Comparison of ENCODE assay signal across 28 cellular contexts in genomic region chr9:116233160-116233530, GRCh38.
A peak's percentile ranks its signal among the peaks of the same experiment; 100 is the strongest.
DNase-seq lines count a peak whose midpoint lies in the region; ATAC-seq, FAIRE-seq and TF ChIP-seq lines count a peak whose summit lies in the region.
"Had no signal": no experiment of that assay in that cellular context is flagged by ENCODE, and none has a peak within 500 bp of the region (broad histone marks: within the 10 kb centered on the region; RNA-seq: fewer than 3 reads in every experiment).

No MANE protein-coding gene starts in this region.

- H3K23ac ChIP-seq in IMR-90 (ENCODE audit: low read depth, low read length), result no peak overlapping the region

- ATAC-seq in IMR-90 (ENCODE audit: low read depth) (no peak), HG03045 (IDR thresholded peaks at IDR 0.05; ENCODE audit: unreplicated experiment) (no peak)
- ATAC-seq: activated CD4-positive, CD25-positive, alpha-beta regulatory T cell treated with anti-CD3 and anti-CD28 coated beads, Interleukin-2, amount 50 U/mL, for 24 hours; activated naive CD4-positive, alpha-beta T cell treated with anti-CD3 and anti-CD28 coated beads, Interleukin-2, amount 50 U/mL, for 72 hours; natural killer cell treated with Interleukin-12 subunit alpha and Interleukin-12 subunit beta and Interleukin-15 and Interleukin-18, amount 100 ng/mL, for 72 hours had no signal

- POLR2A ChIA-PET in IMR-90 (lab: Charles Lee; ENCODE audit: unreplicated experiment), result no interaction called here

- WGBS in IMR-90 (ENCODE audit: extremely low coverage in 2 of 2, insufficient read length in 1 of 2), 2 experiments, result no CpG with 5 or more reads among the region's 3 CpGs
- 93 to 95% methylated on average over 3 of the region's 3 CpGs for whole genome bisulfite sequencing in tibial nerve, 2 donors

- no peak overlapping the region for H3K4me2 ChIP-seq in IMR-90 (ENCODE audit: low read depth, low read length)
- peak overlapping the region; percentile 42 for H3K4me2 ChIP-seq in keratinocyte (ENCODE audit: control insufficient read depth, extremely low read depth, insufficient read depth, low read depth, low read length)

- TF ChIP-seq EP300 in tibial nerve (IDR thresholded peaks at IDR 0.05), result no peak

- TF ChIP-seq RAD21 in IMR-90 (IDR thresholded peaks at IDR 0.05; ENCODE audit: low read length), result no peak

- peak overlapping the region; percentile 51; the same call in 1 of the 3 replicates for H2BK15ac ChIP-seq in IMR-90 (ENCODE audit: low read depth, low read length)

- no peak overlapping the region for H2AK9ac ChIP-seq in IMR-90 (replicated peaks; ENCODE audit: low read depth, low read length, poor library complexity)

- peaks cover 43% of the 10 kb centered on the region for H3K36me3 ChIP-seq in IMR-90 (ENCODE audit: control insufficient read depth, insufficient read depth, low read length)
- H3K36me3 ChIP-seq in keratinocyte (ENCODE audit: control insufficient read depth in 2 of 2, extremely low read depth in 1 of 2, insufficient read depth in 2 of 2, low read length in 2 of 2), result no peaks in the 10 kb centered on the region
- H3K36me3 ChIP-seq in tibial nerve, result no peaks in the 10 kb centered on the region
- H3K36me3 ChIP-seq: HAP-1, ovary, spleen had no signal

- H4K5ac ChIP-seq in IMR-90 (ENCODE audit: low read depth, low read length), result peak overlapping the region; percentile 46; the same call in 1 of the 2 replicates

- H3K27me3 ChIP-seq in IMR-90 (ENCODE audit: control insufficient read depth, insufficient read depth, low read length), result no peaks in the 10 kb centered on the region
- H3K27me3 ChIP-seq in keratinocyte (ENCODE audit: control insufficient read depth, extremely low read depth, insufficient read depth, low read length), result no peaks in the 10 kb centered on the region
- no peaks in the 10 kb centered on the region for H3K27me3 ChIP-seq in tibial nerve
- H3K27me3 ChIP-seq: esophagus squamous epithelium, ovary, spleen had no signal

- peak overlapping the region; percentile 39; the same call in 1 of the 2 replicates for H3K27ac ChIP-seq in IMR-90 (ENCODE audit: insufficient read depth, low read length)
- H3K27ac ChIP-seq in keratinocyte (ENCODE audit: control insufficient read depth, insufficient read depth, low read length), result no peak overlapping the region
- H3K27ac ChIP-seq in tibial nerve, result no peak overlapping the region
- H3K27ac ChIP-seq: esophagus squamous epithelium, ovary, spleen had no signal

- no peak overlapping the region for H3K4me3 ChIP-seq in IMR-90 (ENCODE audit: insufficient read depth, low read depth, low read length)
- H3K4me3 ChIP-seq in keratinocyte (ENCODE audit: control insufficient read depth in 2 of 3, extremely low read depth in 1 of 3, insufficient read depth in 2 of 3, low read depth in 1 of 3, low read length in 3 of 3), result no peak overlapping the region
- H3K4me3 ChIP-seq in tibial nerve, result no peak overlapping the region
- H3K4me3 ChIP-seq: esophagus squamous epithelium, HAP-1, ovary, spleen had no signal

- CTCF ChIA-PET in IMR-90 (lab: Yijun Ruan, JAX), result no interaction called here

- H3K4me1 ChIP-seq in IMR-90 (ENCODE audit: control insufficient read depth, insufficient read depth, low read length) (peaks cover 21% of the 10 kb centered on the region), keratinocyte (ENCODE audit: control insufficient read depth, extremely low read depth, insufficient read depth, low read length) (peaks cover 34% of the 10 kb centered on the region), tibial nerve (no peaks in the 10 kb centered on the region)
- H3K4me1 ChIP-seq: HAP-1, spleen had no signal

- H3K79me1 ChIP-seq in IMR-90 (ENCODE audit: low read depth in 1 of 2, low read length in 2 of 2), result peaks cover 6 to 16% of the 10 kb centered on the region in 2 experiments

- H3K18ac ChIP-seq in IMR-90 (ENCODE audit: low read depth, low read length), result peak overlapping the region; percentile 31; the same call in 1 of the 2 replicates

- in situ Hi-C loops in IMR-90 (cut with MboI; ENCODE audit: low sequenced_read_pairs), result no loop called here

- H2BK120ac ChIP-seq in IMR-90 (ENCODE audit: low read depth, low read length), result peak overlapping the region; percentile 74

- H3K9me1 ChIP-seq in IMR-90 (ENCODE audit: insufficient read depth, low read length) (peaks cover 16% of the 10 kb centered on the region), keratinocyte (ENCODE audit: control insufficient read depth, extremely low read depth, insufficient read depth, low read length) (no peaks in the 10 kb centered on the region)

- H2BK20ac ChIP-seq in IMR-90 (ENCODE audit: low read depth, low read length), result peak overlapping the region; percentile 72; the same call in 1 of the 2 replicates

- no TSS peak for BruUV-seq in IMR-90 (replicated peaks; lab: Mats Ljungman, UMichigan)

- H4K91ac ChIP-seq in IMR-90 (ENCODE audit: insufficient read depth, low read depth, low read length), result no peak overlapping the region

- H3K14ac ChIP-seq in IMR-90 (replicated peaks; ENCODE audit: low read depth, low read length), result peak overlapping the region; percentile 45

- H2BK5ac ChIP-seq in IMR-90 (ENCODE audit: low read depth, low read length, poor library complexity, severe bottlenecking), result peak overlapping the region; percentile 82

- dilution Hi-C loops in IMR-90 (cut with HindIII; ENCODE audit: low sequenced_read_pairs, unreplicated experiment) (no loop called here), keratinocyte (cut with MboI; ENCODE audit: extremely low pct_ligation_motif_present, low sequenced_read_pairs) (no loop called here)

- peak; percentile 13 for FAIRE-seq in keratinocyte (lab: Jason Lieb, UNC)
- FAIRE-seq: islet of Langerhans, TTC549 had no signal

- TF ChIP-seq POLR2A in IMR-90 (IDR thresholded peaks at IDR 0.05; ENCODE audit: low read depth, low read length) (no peak), tibial nerve (IDR thresholded peaks at IDR 0.05) (no peak)

- H2AFZ ChIP-seq in IMR-90 (replicated peaks; ENCODE audit: low read length, poor library complexity) (no peak overlapping the region), keratinocyte (ENCODE audit: control insufficient read depth, low read length) (no peak overlapping the region)

- H4K20me1 ChIP-seq in IMR-90 (ENCODE audit: insufficient read depth, low read length) (no peaks in the 10 kb centered on the region; the same call in 1 of the 2 replicates), keratinocyte (ENCODE audit: control insufficient read depth, extremely low read depth, insufficient read depth, low read length) (no peaks in the 10 kb centered on the region)

- peak overlapping the region; percentile 7 to 80; a peak in 2 of 4 replicates for H4K8ac ChIP-seq in IMR-90 (ENCODE audit: low read depth in 2 of 2, low read length in 2 of 2)

- DNase-seq in IMR-90 (no peak), amniotic epithelial cell (ENCODE audit: low read depth) (peak; percentile 52), keratinocyte (ENCODE audit: low read depth, low spot score) (no peak), globus pallidus (ENCODE audit: low spot score) (no peak), tibial nerve (ENCODE audit: low spot score in 2 of 2) (no peak), C1 segment of cervical spinal cord (lab: John Stamatoyannopoulos, UW) (no peak)
- DNase-seq: activated CD4-positive, alpha-beta memory T cell treated with anti-CD3 and anti-CD28 coated beads for 36 hours; activated CD8-positive, alpha-beta memory T cell treated with anti-CD3 and anti-CD28 coated beads, Interleukin-2, amount 50 U/mL, for 4 hours; anterior cingulate cortex; Calu3; central memory CD4-positive, alpha-beta T cell; esophagus squamous epithelium; NCI-H1694; NCI-H524; ovary; retina; SIG-M5; spleen; stimulated activated CD4-positive, alpha-beta T cell treated with anti-CD3 and anti-CD28 coated beads, Interleukin-2, amount 100 ng/mL, for 48 hours; T-helper 1 cell; trophoblast cell had no signal

- peak overlapping the region; percentile 76; the same call in 1 of the 2 replicates for H3K4ac ChIP-seq in IMR-90 (ENCODE audit: low read depth, low read length)

- H3K9me3 ChIP-seq in IMR-90 (ENCODE audit: control insufficient read depth, insufficient read depth, low read length), result no peaks in the 10 kb centered on the region
- no peaks in the 10 kb centered on the region for H3K9me3 ChIP-seq in keratinocyte (ENCODE audit: control insufficient read depth, low read depth, low read length)
- no peaks in the 10 kb centered on the region for H3K9me3 ChIP-seq in tibial nerve
- H3K9me3 ChIP-seq: esophagus squamous epithelium, HAP-1, ovary, spleen had no signal

- TF ChIP-seq CTCF in IMR-90 (conservative IDR thresholded peaks at IDR 0.05; ENCODE audit: low read depth, low read length) (no peak), keratinocyte (optimal IDR thresholded peaks at IDR 0.05 in 1 of 3, IDR thresholded peaks at IDR 0.05 in 1 of 3, conservative IDR thresholded peaks at IDR 0.05 in 1 of 3; ENCODE audit: extremely low read depth in 1 of 3, insufficient read depth in 2 of 3, low read length in 3 of 3) (no peak), tibial nerve (IDR thresholded peaks at IDR 0.05) (no peak)

- no peaks in the 10 kb centered on the region for H3K79me2 ChIP-seq in keratinocyte (ENCODE audit: control insufficient read depth, insufficient read depth, low read length)

- H3K56ac ChIP-seq in IMR-90 (ENCODE audit: extremely low read depth, insufficient read depth, low read length), result no peak overlapping the region; the same call in 1 of the 2 replicates

- intact Hi-C loops in IMR-90 (cut with micrococcal nuclease), result loop anchor here (5.0 kb wide), 1 partner anchor 94 kb away; no protein-coding TSS in a partner anchor

- no peak overlapping the region for H3K9ac ChIP-seq in IMR-90 (ENCODE audit: low read depth, low read length)
- no peak overlapping the region for H3K9ac ChIP-seq in keratinocyte (ENCODE audit: control insufficient read depth, extremely low read depth, insufficient read depth, low read length)

- H2AK5ac ChIP-seq in IMR-90 (ENCODE audit: low read depth, low read length), result 0 out of 2 replicates have a peak overlapping the region, but pooled peaks have one; percentile 35

TF ChIP-seq in IMR-90, 13 proteins besides CTCF, POLR2A, EP300 and RAD21 (continues in another document):
- no peak for TF ChIP-seq CHD1 (IDR thresholded peaks at IDR 0.05; ENCODE audit: low read depth, low read length)
- TF ChIP-seq ELK1 (IDR thresholded peaks at IDR 0.05; ENCODE audit: borderline replicate concordance, low read depth, low read length), result no peak
- no peak for TF ChIP-seq BHLHE40 (IDR thresholded peaks at IDR 0.05; ENCODE audit: low read depth, low read length)
